ENCODE assay signal across 1 cellular context in genomic region chr15:39931615-39932014, GRCh38.
TF ChIP-seq lines count a peak whose summit lies in the region.

No MANE protein-coding gene starts in this region.

TF ChIP-seq in HCT116, 20 proteins besides CTCF, POLR2A, EP300 and RAD21 (continued from another document):
- TF ChIP-seq ZBTB33 (IDR thresholded peaks at IDR 0.05; ENCODE audit: extremely low read depth, insufficient replicate concordance, low read length): no peak
- no peak for TF ChIP-seq SRF (IDR thresholded peaks at IDR 0.05; ENCODE audit: low read depth)
- no peak for TF ChIP-seq SIN3A (IDR thresholded peaks at IDR 0.05; ENCODE audit: low read depth)
- TF ChIP-seq CBX3 (IDR thresholded peaks at IDR 0.05; ENCODE audit: low read depth): no peak
- no peak for TF ChIP-seq REST (IDR thresholded peaks at IDR 0.05; ENCODE audit: low read depth)
- TF ChIP-seq TCF7L2 (IDR thresholded peaks at IDR 0.05; ENCODE audit: borderline replicate concordance, extremely low read depth, insufficient read depth, insufficient read length): no peak
